In genomic region chr10:34504534-34504933, GRCh38 we compare ENCODE assay signal across 8 cellular contexts.
DNase-seq lines count a peak whose midpoint lies in the region; ATAC-seq and TF ChIP-seq lines count a peak whose summit lies in the region.

No MANE protein-coding gene starts in this region.

- H3K36me3 Mint-ChIP-seq in WTC11 (no peaks in the 10 kb centered on the region; the same call in 1 of the 2 replicates), natural killer cell (no peaks in the 10 kb centered on the region)

- H3K27me3 Mint-ChIP-seq in WTC11 (ENCODE audit: low read depth): no peaks in the 10 kb centered on the region
- H3K27me3 Mint-ChIP-seq in natural killer cell (ENCODE audit: low read depth in 2 of 2): peaks cover 8 to 15% of the 10 kb centered on the region in 2 donors

- ATAC-seq in HG02798 (IDR thresholded peaks at IDR 0.05; ENCODE audit: poor library complexity, unreplicated experiment) (peak; percentile 40), WTC11 (peak; percentile 52; the same call in 1 of the 2 replicates), natural killer cell (no peak)

- H3K4me1 Mint-ChIP-seq in WTC11: peaks cover 42% of the 10 kb centered on the region
- no peaks in the 10 kb centered on the region for H3K4me1 Mint-ChIP-seq in natural killer cell

- intact Hi-C loops in natural killer cell (cut with micrococcal nuclease): no loop called here

- POLR2A ChIA-PET in WTC11 (lab: Charles Lee): interaction anchor here (0.6 kb wide), 1 partner anchor 26 kb away, joined by 3 read pairs; no protein-coding TSS in a partner anchor

- DNase-seq in AG20443 (ENCODE audit: low spot score) (peak; percentile 35), WTC11 (ENCODE audit: low spot score) (no peak), iris pigment epithelial cell (ENCODE audit: low read depth) (peak; percentile 74), DMS79 (lab: John Stamatoyannopoulos, UW) (no peak), natural killer cell (no peak), UCSD-AML1 (lab: John Stamatoyannopoulos, UW; ENCODE audit: unreplicated experiment) (no peak)
- no peak for DNase-seq in stimulated activated CD8-positive, alpha-beta memory T cell treated with anti-CD3 and anti-CD28 coated beads, Interleukin-4, amount 100 ng/mL, for 48 hours

- CTCF ChIA-PET in WTC11 (lab: Charles Lee): interaction anchor here (0.6 to 1.0 kb wide), 4 partner anchors 14 to 199 kb away, joined by 3 read pairs; no protein-coding TSS in a partner anchor

- no peak overlapping the region for H3K4me3 Mint-ChIP-seq in WTC11
- H3K4me3 Mint-ChIP-seq in natural killer cell: no peak overlapping the region

- TF ChIP-seq CTCF in WTC11 (IDR thresholded peaks at IDR 0.05) (no peak), natural killer cell (IDR thresholded peaks at IDR 0.05) (no peak)

- H3K9me3 Mint-ChIP-seq in WTC11 (peaks cover 4% of the 10 kb centered on the region), natural killer cell (no peaks in the 10 kb centered on the region)

- peak overlapping the region; percentile 94 for H3K27ac Mint-ChIP-seq in WTC11
- H3K27ac Mint-ChIP-seq in natural killer cell: no peak overlapping the region

TF ChIP-seq in WTC11, 78 proteins besides CTCF, POLR2A, EP300 and RAD21:
- TF ChIP-seq E2F5 (CRISPR knock-in tag; IDR thresholded peaks at IDR 0.05) (no peak), ZNF263 (CRISPR knock-in tag; IDR thresholded peaks at IDR 0.05; ENCODE audit: low read depth) (no peak), E2F4 (CRISPR knock-in tag; IDR thresholded peaks at IDR 0.05; ENCODE audit: borderline replicate concordance, low read depth) (no peak), ARID4B (CRISPR knock-in tag; IDR thresholded peaks at IDR 0.05; ENCODE audit: borderline replicate concordance) (no peak), E2F1 (CRISPR knock-in tag; IDR thresholded peaks at IDR 0.05) (no peak), IRF1 (CRISPR knock-in tag; IDR thresholded peaks at IDR 0.05) (no peak), FOXP4 (CRISPR knock-in tag; IDR thresholded peaks at IDR 0.05) (no peak), ZSCAN18 (CRISPR knock-in tag; IDR thresholded peaks at IDR 0.05) (no peak), NFYB (CRISPR knock-in tag; conservative IDR thresholded peaks at IDR 0.05; ENCODE audit: low read depth) (no peak), JAZF1 (CRISPR knock-in tag; IDR thresholded peaks at IDR 0.05) (no peak)
TF ChIP-seq in WTC11: peak in this region for 0.

Comparison
In these comparisons a context has a peak if more than half of its experiments do, and no peak if none do; other contexts are left out.
1. DNase-seq: peak in AG20443 (single experiment) and iris pigment epithelial cell (single experiment); none in WTC11 (single experiment), DMS79 (single experiment), stimulated activated CD8-positive, alpha-beta memory T cell treated with anti-CD3 and anti-CD28 coated beads, Interleukin-4, amount 100 ng/mL, for 48 hours (single experiment), natural killer cell (single experiment) and UCSD-AML1 (single experiment).
2. ATAC-seq: peak in HG02798 (single experiment) and WTC11 (single experiment); none in natural killer cell (0 of 3).